Comparison of ENCODE assay signal across 18 cellular contexts in genomic region chr9:124880501-124880900, GRCh38. TPM values are rescaled to one million over a fixed set of nuclear protein-coding genes. Genes with fewer than 3 reads are reported as not detected.
DNase-seq lines count a peak whose midpoint lies in the region; ATAC-seq, FAIRE-seq and TF ChIP-seq lines count a peak whose summit lies in the region.
"Had no signal": no experiment of that assay in that cellular context is flagged by ENCODE, and none has a peak within 500 bp of the region (broad histone marks: within the 10 kb centered on the region; RNA-seq: fewer than 3 reads in every experiment).

No MANE protein-coding gene starts in this region.

- peaks cover 69% of the 10 kb centered on the region for H3K36me3 ChIP-seq in OCI-LY1 (ENCODE audit: insufficient read depth, low read length)

- H3K9me3 ChIP-seq in OCI-LY1 (ENCODE audit: low read length): no peaks in the 10 kb centered on the region
- H3K9me3 ChIP-seq: colonic mucosa, testis had no signal

- no peaks in the 10 kb centered on the region for H3F3A ChIP-seq in OCI-LY1 (ENCODE audit: insufficient read depth, low read length)

- H3K9ac ChIP-seq in OCI-LY1 (ENCODE audit: low read length): no peak overlapping the region; the same call in 1 of the 2 replicates

- peak overlapping the region; percentile 21; the same call in 1 of the 2 replicates for H3K4me2 ChIP-seq in OCI-LY1 (ENCODE audit: low read length)

- H3K9me2 ChIP-seq in OCI-LY1 (ENCODE audit: low read depth, low read length): no peaks in the 10 kb centered on the region

- DNase-seq in GM12892 (ENCODE audit: insufficient read length) (no peak), head of caudate nucleus (peak; percentile 38 to 88 (median 69)), putamen (ENCODE audit: low spot score) (peak; percentile 70), OCI-M1 (lab: John Stamatoyannopoulos, UW) (no peak)
- no peak for DNase-seq in stimulated activated CD4-positive, alpha-beta T cell treated with anti-CD3 and anti-CD28 coated beads, Interleukin-1b, Interleukin-23, amount 100 ng/mL, for 48 hours
- DNase-seq: activated CD8-positive, alpha-beta memory T cell treated with anti-CD3 and anti-CD28 coated beads for 24 hours; activated naive CD8-positive, alpha-beta T cell treated with anti-CD3 and anti-CD28 coated beads for 36 hours; CD8-positive, alpha-beta T cell; colonic mucosa; foreskin fibroblast; NCI-H146; NCI-H2171; retina; testis had no signal

- H4K20me1 ChIP-seq in OCI-LY1 (ENCODE audit: insufficient read depth, low read length): no peaks in the 10 kb centered on the region

- ATAC-seq in GM18873 (IDR thresholded peaks at IDR 0.05; ENCODE audit: low FRiP score, unreplicated experiment): no peak
- ATAC-seq in GM19452 (IDR thresholded peaks at IDR 0.05; ENCODE audit: unreplicated experiment): no peak
- ATAC-seq: Panc1 had no signal

- H3K4me3 ChIP-seq in OCI-LY1 (ENCODE audit: low read depth, low read length, poor library complexity, severe bottlenecking): no peak overlapping the region
- H3K4me3 ChIP-seq: colonic mucosa, testis had no signal

- no peaks in the 10 kb centered on the region for H3K79me2 ChIP-seq in OCI-LY1 (ENCODE audit: insufficient read depth, low read length)

- no peaks in the 10 kb centered on the region for H3K27me3 ChIP-seq in OCI-LY1 (ENCODE audit: insufficient read depth, low read length)
- H3K27me3 ChIP-seq: colonic mucosa, testis had no signal

- H3K27ac ChIP-seq in OCI-LY1 (ENCODE audit: low read depth, low read length, poor library complexity, severe bottlenecking): peak overlapping the region; percentile 69
- H3K27ac ChIP-seq: colonic mucosa, testis had no signal

- peaks cover 17% of the 10 kb centered on the region for H3K4me1 ChIP-seq in OCI-LY1 (ENCODE audit: insufficient read depth, low read length, severe bottlenecking)
- H3K4me1 ChIP-seq: colonic mucosa, testis had no signal

- intact Hi-C loops in head of caudate nucleus (cut with DNase I): no loop called here

- no peak for TF ChIP-seq POLR2A in GM12892 (IDR thresholded peaks at IDR 0.05; ENCODE audit: low read depth, low read length)

- no peak overlapping the region for H2AFZ ChIP-seq in OCI-LY1 (ENCODE audit: low read length)

- no peak for TF ChIP-seq CTCF in OCI-LY1 (IDR thresholded peaks at IDR 0.05; ENCODE audit: low read length)

- peak; percentile 62 for FAIRE-seq in GM12892 (lab: Jason Lieb, UNC)

RNA-seq across cellular contexts. Expression of gene ARPC5L, which starts 18.6 kb away (rescaled TPM):
- polyA plus RNA-seq in GM12892 (2012; ENCODE audit: missing spikeins): 79.6 TPM

RNA-seq across cellular contexts. Expression of gene RPL35, which starts 18.7 kb away (rescaled TPM):
- polyA plus RNA-seq in GM12892 (2012; ENCODE audit: missing spikeins): 7,172 TPM

RNA-seq across cellular contexts. Expression of gene WDR38, which starts 27.2 kb away (rescaled TPM):
- 0.34 TPM for polyA plus RNA-seq in GM12892 (2012; ENCODE audit: missing spikeins)

Comparison
In these comparisons a context has a peak if more than half of its experiments do, and no peak if none do; other contexts are left out.
1. DNase-seq: peak in head of caudate nucleus (42 of 42) and putamen (single experiment); none in GM12892 (single experiment), OCI-M1 (single experiment) and stimulated activated CD4-positive, alpha-beta T cell treated with anti-CD3 and anti-CD28 coated beads, Interleukin-1b, Interleukin-23, amount 100 ng/mL, for 48 hours (single experiment).